ENCODE assay signal across 2 cellular contexts in genomic region chr17:78780852-78781338, GRCh38.
TF ChIP-seq lines count a peak whose summit lies in the region.

No MANE protein-coding gene starts in this region.

TF ChIP-seq in SK-N-SH, 30 proteins besides CTCF, POLR2A, EP300 and RAD21 (continued from another document):
- TF ChIP-seq ZBTB33 (IDR thresholded peaks at IDR 0.05; ENCODE audit: borderline replicate concordance, low read depth) (no peak), NFIC (IDR thresholded peaks at IDR 0.05; ENCODE audit: borderline replicate concordance) (no peak), REST (IDR thresholded peaks at IDR 0.05; ENCODE audit: low read depth, low read length) (no peak), SIN3A (IDR thresholded peaks at IDR 0.05; ENCODE audit: borderline replicate concordance, low read depth, low read length) (no peak), EZH2phosphoT487 (IDR thresholded peaks at IDR 0.05; ENCODE audit: borderline replicate concordance, low read depth) (no peak), GABPA (IDR thresholded peaks at IDR 0.05; ENCODE audit: low read depth) (no peak), TCF12 (IDR thresholded peaks at IDR 0.05) (no peak), JUND (IDR thresholded peaks at IDR 0.05) (no peak), POLR2AphosphoS5 (IDR thresholded peaks at IDR 0.05; ENCODE audit: low read depth, low read length) (no peak), YY1 (IDR thresholded peaks at IDR 0.05; ENCODE audit: low read depth) (no peak), SMC3 (IDR thresholded peaks at IDR 0.05; ENCODE audit: low read depth, low read length) (no peak), RXRA (IDR thresholded peaks at IDR 0.05; ENCODE audit: borderline replicate concordance, low read depth) (no peak)

TF ChIP-seq in endothelial cell of umbilical vein, 7 proteins besides CTCF, POLR2A, EP300 and RAD21 (continued from another document):
- TF ChIP-seq JUN (IDR thresholded peaks at IDR 0.05; ENCODE audit: borderline replicate concordance, insufficient read depth, insufficient read length, low read depth) (no peak), FOS (IDR thresholded peaks at IDR 0.05; ENCODE audit: borderline replicate concordance, insufficient read depth, low read length) (no peak)
